Comparison of ENCODE assay signal across 1 cellular context in the genomic region with DNA sequence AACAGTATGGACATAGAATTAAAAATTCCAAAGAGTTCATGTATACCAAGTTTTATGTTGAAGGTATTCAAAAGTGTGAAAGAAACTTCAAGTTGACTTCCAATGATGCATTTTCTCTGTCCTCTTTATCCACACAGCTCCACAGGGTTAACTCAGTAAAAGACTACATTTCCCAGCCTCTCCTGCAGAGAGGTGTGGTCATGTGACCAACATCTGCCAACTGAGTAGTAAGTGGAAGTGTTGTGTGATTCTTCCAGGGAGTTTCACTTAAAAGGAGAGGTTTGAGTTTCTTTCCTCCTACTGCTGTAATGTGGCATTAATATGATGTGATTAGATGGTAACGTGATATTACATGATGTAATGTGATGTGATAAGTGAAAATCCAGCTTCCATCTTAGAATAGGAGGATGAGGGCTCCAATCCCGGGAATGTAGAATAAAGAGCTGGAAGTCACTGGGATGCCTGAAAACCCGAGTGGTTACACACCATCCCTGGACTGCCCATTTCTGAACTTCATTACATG.
TF ChIP-seq lines count a peak whose summit lies in the region.

No MANE protein-coding gene starts in this region.

TF ChIP-seq in K562, 482 proteins besides CTCF, POLR2A, EP300 and RAD21:
- TF ChIP-seq, protein P1, sequence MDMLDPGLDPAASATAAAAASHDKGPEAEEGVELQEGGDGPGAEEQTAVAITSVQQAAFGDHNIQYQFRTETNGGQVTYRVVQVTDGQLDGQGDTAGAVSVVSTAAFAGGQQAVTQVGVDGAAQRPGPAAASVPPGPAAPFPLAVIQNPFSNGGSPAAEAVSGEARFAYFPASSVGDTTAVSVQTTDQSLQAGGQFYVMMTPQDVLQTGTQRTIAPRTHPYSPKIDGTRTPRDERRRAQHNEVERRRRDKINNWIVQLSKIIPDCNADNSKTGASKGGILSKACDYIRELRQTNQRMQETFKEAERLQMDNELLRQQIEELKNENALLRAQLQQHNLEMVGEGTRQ (CRISPR knock-in tag; IDR thresholded peaks at IDR 0.05): peak; percentile 76
- TF ChIP-seq SPI1 (IDR thresholded peaks at IDR 0.05; ENCODE audit: borderline replicate concordance, low read depth, low read length) (no peak), HCFC1 (IDR thresholded peaks at IDR 0.05; ENCODE audit: low read depth, low read length) (peak; percentile 62), SIX5 (IDR thresholded peaks at IDR 0.05; ENCODE audit: borderline replicate concordance in 1 of 2, insufficient read depth in 1 of 2, low read depth in 1 of 2, low read length in 2 of 2) (peak; percentile 14 to 18; a peak in 2 of 4 replicates), TOE1 (IDR thresholded peaks at IDR 0.05; ENCODE audit: borderline replicate concordance) (peak; percentile 18; the same call in 1 of the 2 replicates), TOE1 (CRISPR knock-in tag; IDR thresholded peaks at IDR 0.05; ENCODE audit: borderline replicate concordance, low read depth) (no peak), POLR3G (IDR thresholded peaks at IDR 0.05; ENCODE audit: extremely low read depth, insufficient read length, insufficient replicate concordance) (no peak), NFE2 (IDR thresholded peaks at IDR 0.05; ENCODE audit: low read depth) (no peak), TAF7 (tag; IDR thresholded peaks at IDR 0.05) (no peak), ARID2 (IDR thresholded peaks at IDR 0.05) (no peak), RAD51 (IDR thresholded peaks at IDR 0.05; ENCODE audit: borderline replicate concordance, low read depth) (peak; percentile 61; the same call in 1 of the 2 replicates), IFI16 (CRISPR knock-in tag; IDR thresholded peaks at IDR 0.05) (no peak), FOXJ3 (CRISPR knock-in tag; IDR thresholded peaks at IDR 0.05) (no peak), ZNF282 (CRISPR knock-in tag; IDR thresholded peaks at IDR 0.05) (no peak)
- TF ChIP-seq, protein P2, sequence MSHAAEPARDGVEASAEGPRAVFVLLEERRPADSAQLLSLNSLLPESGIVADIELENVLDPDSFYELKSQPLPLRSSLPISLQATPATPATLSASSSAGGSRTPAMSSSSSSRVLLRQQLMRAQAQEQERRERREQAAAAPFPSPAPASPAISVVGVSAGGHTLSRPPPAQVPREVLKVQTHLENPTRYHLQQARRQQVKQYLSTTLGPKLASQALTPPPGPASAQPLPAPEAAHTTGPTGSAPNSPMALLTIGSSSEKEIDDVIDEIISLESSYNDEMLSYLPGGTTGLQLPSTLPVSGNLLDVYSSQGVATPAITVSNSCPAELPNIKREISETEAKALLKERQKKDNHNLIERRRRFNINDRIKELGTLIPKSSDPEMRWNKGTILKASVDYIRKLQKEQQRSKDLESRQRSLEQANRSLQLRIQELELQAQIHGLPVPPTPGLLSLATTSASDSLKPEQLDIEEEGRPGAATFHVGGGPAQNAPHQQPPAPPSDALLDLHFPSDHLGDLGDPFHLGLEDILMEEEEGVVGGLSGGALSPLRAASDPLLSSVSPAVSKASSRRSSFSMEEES (CRISPR knock-in tag; IDR thresholded peaks at IDR 0.05): peak; percentile 87
